ENCODE assay signal across 10 cellular contexts in the genomic region with DNA sequence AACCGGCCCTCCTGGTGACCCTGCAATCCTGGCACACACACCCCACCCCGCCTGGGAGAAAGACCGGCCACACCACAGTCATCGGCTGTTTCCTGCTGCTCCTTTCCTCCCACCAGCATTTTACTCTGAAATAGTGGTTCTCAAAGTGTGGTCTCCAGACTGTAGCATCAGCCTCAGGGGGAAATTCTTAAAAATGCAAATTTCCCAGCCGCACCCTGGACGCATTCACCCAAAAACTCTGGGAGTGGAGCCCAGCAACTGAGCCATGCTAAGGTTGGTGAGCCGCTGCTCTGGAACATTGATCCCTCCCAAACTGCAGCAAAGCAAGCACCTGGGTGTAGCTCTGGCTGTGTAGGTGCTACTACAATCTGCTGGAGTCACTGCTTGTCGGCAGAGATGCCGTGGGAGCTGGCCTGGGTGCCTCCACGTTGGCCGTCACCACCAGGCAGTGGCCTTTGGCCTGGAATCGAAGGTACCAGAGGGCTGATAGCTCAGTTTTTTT. TPM values are rescaled to one million over a fixed set of nuclear protein-coding genes. Genes with fewer than 3 reads are reported as not detected.
DNase-seq lines count a peak whose midpoint lies in the region; ATAC-seq and TF ChIP-seq lines count a peak whose summit lies in the region.
"Had no signal": no experiment of that assay in that cellular context is flagged by ENCODE, and none has a peak within 500 bp of the region (broad histone marks: within the 10 kb centered on the region; RNA-seq: fewer than 3 reads in every experiment).

No MANE protein-coding gene starts in this region.

- H3K4me3 Mint-ChIP-seq in activated naive CD4-positive, alpha-beta T cell treated with anti-CD3 and anti-CD28 coated beads, Interleukin-2, amount 50 U/mL, for 24 hours, result peak overlapping the region; percentile 86

- POLR2A ChIA-PET in HEK293T (lab: Yijun Ruan, JAX), result no interaction called here

- H3K4me3 ChIP-seq in mucosa of descending colon (no peak overlapping the region), aorta (ENCODE audit: low read length in 2 of 2) (no peak overlapping the region)

- H3K4me1 ChIP-seq in mucosa of descending colon (ENCODE audit: low read depth), result peaks cover 10% of the 10 kb centered on the region
- H3K4me1 ChIP-seq in aorta (ENCODE audit: control insufficient read depth in 1 of 2, insufficient read depth in 2 of 2, low read length in 2 of 2), result no peaks in the 10 kb centered on the region

- no peaks in the 10 kb centered on the region for H3K27me3 Mint-ChIP-seq in activated naive CD4-positive, alpha-beta T cell treated with anti-CD3 and anti-CD28 coated beads, Interleukin-2, amount 50 U/mL, for 24 hours

- no peaks in the 10 kb centered on the region for H3K27me3 ChIP-seq in aorta (ENCODE audit: control insufficient read depth in 1 of 2, insufficient read depth in 2 of 2, low read length in 1 of 2)

- intact Hi-C loops in mucosa of descending colon (cut with DNase I, micrococcal nuclease) (loop anchor here (2.0 to 5.0 kb wide), 2 partner anchors 448 to 450 kb away; no protein-coding TSS in a partner anchor), aorta (cut with DNase I) (loop anchor here (2.0 to 10.0 kb wide), 4 partner anchors 268 to 478 kb away; partner anchors contain the start of gene ETV6 (in 1 of the 2))

- no peak for TF ChIP-seq CTCF in mucosa of descending colon (IDR thresholded peaks at IDR 0.05)

- no peaks in the 10 kb centered on the region for H3K36me3 ChIP-seq in mucosa of descending colon (ENCODE audit: low read depth)
- no peaks in the 10 kb centered on the region for H3K36me3 ChIP-seq in aorta (ENCODE audit: control insufficient read depth in 1 of 2, insufficient read depth in 2 of 2, low read length in 1 of 2)

- WGBS in aorta, 2 donors, result 67 to 68% methylated on average over 12 of the region's 12 CpGs

- H3K27ac Mint-ChIP-seq in activated naive CD4-positive, alpha-beta T cell treated with anti-CD3 and anti-CD28 coated beads, Interleukin-2, amount 50 U/mL, for 24 hours, result no peak overlapping the region

- no peaks in the 10 kb centered on the region for H3K9me3 Mint-ChIP-seq in activated naive CD4-positive, alpha-beta T cell treated with anti-CD3 and anti-CD28 coated beads, Interleukin-2, amount 50 U/mL, for 24 hours

- no peaks in the 10 kb centered on the region for H3K9me3 ChIP-seq in mucosa of descending colon
- no peaks in the 10 kb centered on the region for H3K9me3 ChIP-seq in aorta (ENCODE audit: control insufficient read depth, low read length)

- ATAC-seq in mucosa of descending colon (peak; percentile 50), aorta (ENCODE audit: low FRiP score) (peak; percentile 58)

- peaks cover 23% of the 10 kb centered on the region for H3K4me1 Mint-ChIP-seq in activated naive CD4-positive, alpha-beta T cell treated with anti-CD3 and anti-CD28 coated beads, Interleukin-2, amount 50 U/mL, for 24 hours

- DNase-seq in stimulated activated CD4-positive, alpha-beta T cell treated with anti-CD3 and anti-CD28 coated beads, Interleukin-12 subunit alpha, Interleukin-12 subunit beta, amount 100 ng/mL, for 4 hours, result peak; percentile 12
- DNase-seq in stimulated activated CD4-positive, alpha-beta T cell treated with anti-CD3 and anti-CD28 coated beads, Interleukin-1b, Interleukin-23, amount 100 ng/mL, for 48 hours, result no peak
- DNase-seq in mucosa of descending colon (peak in 2 of 3 donors; percentile 46 to 67), aorta (no peak), NCI-H187 treated with DMSO at 0.1 percent for 48 hours (lab: John Stamatoyannopoulos, UW) (no peak), NCI-H1436 (lab: John Stamatoyannopoulos, UW) (no peak), HEK293T (ENCODE audit: extremely low spot score) (no peak)

- no peaks in the 10 kb centered on the region for H3K36me3 Mint-ChIP-seq in activated naive CD4-positive, alpha-beta T cell treated with anti-CD3 and anti-CD28 coated beads, Interleukin-2, amount 50 U/mL, for 24 hours
- H3K36me3 Mint-ChIP-seq: brain had no signal

- CTCF ChIA-PET in HEK293T (lab: Yijun Ruan, JAX), result interaction anchor here (0.6 to 2.9 kb wide), 9 partner anchors 19 to 1261 kb away, joined by 3 to 52 read pairs (median 4); no protein-coding TSS in a partner anchor

- H3K27ac ChIP-seq in aorta (ENCODE audit: low read depth in 1 of 2, low read length in 2 of 2), result peak overlapping the region; percentile 20 to 97

TF ChIP-seq in HEK293T, 16 proteins besides CTCF, POLR2A, EP300 and RAD21:
- no peak for TF ChIP-seq ELF4 (IDR thresholded peaks at IDR 0.05)
- TF ChIP-seq, protein P1, sequence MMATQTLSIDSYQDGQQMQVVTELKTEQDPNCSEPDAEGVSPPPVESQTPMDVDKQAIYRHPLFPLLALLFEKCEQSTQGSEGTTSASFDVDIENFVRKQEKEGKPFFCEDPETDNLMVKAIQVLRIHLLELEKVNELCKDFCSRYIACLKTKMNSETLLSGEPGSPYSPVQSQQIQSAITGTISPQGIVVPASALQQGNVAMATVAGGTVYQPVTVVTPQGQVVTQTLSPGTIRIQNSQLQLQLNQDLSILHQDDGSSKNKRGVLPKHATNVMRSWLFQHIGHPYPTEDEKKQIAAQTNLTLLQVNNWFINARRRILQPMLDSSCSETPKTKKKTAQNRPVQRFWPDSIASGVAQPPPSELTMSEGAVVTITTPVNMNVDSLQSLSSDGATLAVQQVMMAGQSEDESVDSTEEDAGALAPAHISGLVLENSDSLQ (IDR thresholded peaks at IDR 0.05), result no peak
- TF ChIP-seq NFRKB (IDR thresholded peaks at IDR 0.05), result no peak
- TF ChIP-seq BHLHE40 (IDR thresholded peaks at IDR 0.05; ENCODE audit: borderline replicate concordance), result no peak
- no peak for TF ChIP-seq ZNF384 (IDR thresholded peaks at IDR 0.05)
- no peak for TF ChIP-seq SP1 (IDR thresholded peaks at IDR 0.05)
- no peak for TF ChIP-seq ARNT (IDR thresholded peaks at IDR 0.05)
- TF ChIP-seq FOXA1 (IDR thresholded peaks at IDR 0.05), result no peak
- no peak for TF ChIP-seq TARDBP (IDR thresholded peaks at IDR 0.05)
- no peak for TF ChIP-seq FOXK2 (IDR thresholded peaks at IDR 0.05)
- no peak for TF ChIP-seq SUZ12 (IDR thresholded peaks at IDR 0.05)
- TF ChIP-seq L3MBTL2 (conservative IDR thresholded peaks at IDR 0.05), result no peak
- no peak for TF ChIP-seq CTBP1 (IDR thresholded peaks at IDR 0.05; ENCODE audit: borderline replicate concordance)
- TF ChIP-seq HDGF (IDR thresholded peaks at IDR 0.05; ENCODE audit: borderline replicate concordance), result no peak
- no peak for TF ChIP-seq LEF1 (IDR thresholded peaks at IDR 0.05; ENCODE audit: borderline replicate concordance)
- no peak for TF ChIP-seq FOXM1 (IDR thresholded peaks at IDR 0.05; ENCODE audit: borderline replicate concordance)

RNA-seq across cellular contexts. Expression of gene BCL2L14, which starts 38.4 kb away (rescaled TPM):
- total RNA-seq in mucosa of descending colon, result 10 to 100 TPM; 27.3 to 74.4 (median 52.7) TPM
- not detected for total RNA-seq in aorta
- polyA plus RNA-seq in aorta, result 1 to 10 TPM in 1 of 2 donors, not detected in 1; 4.0 TPM
- total RNA-seq: SK-MEL-5 had no signal

Comparison
In these comparisons a context has a peak if more than half of its experiments do, and no peak if none do; other contexts are left out.
1. DNase-seq: peak in stimulated activated CD4-positive, alpha-beta T cell treated with anti-CD3 and anti-CD28 coated beads, Interleukin-12 subunit alpha, Interleukin-12 subunit beta, amount 100 ng/mL, for 4 hours (single experiment) and mucosa of descending colon (2 of 3); none in stimulated activated CD4-positive, alpha-beta T cell treated with anti-CD3 and anti-CD28 coated beads, Interleukin-1b, Interleukin-23, amount 100 ng/mL, for 48 hours (single experiment), aorta (0 of 2), NCI-H187 treated with DMSO at 0.1 percent for 48 hours (single experiment), NCI-H1436 (single experiment) and HEK293T (single experiment).
2. RNA of gene BCL2L14, which starts 38.4 kb away (total RNA-seq): 27.3 to 74.4 TPM in mucosa of descending colon; not detected in aorta; every median in the first group is over 10 times any median in the second.